Comparison of ENCODE assay signal across 21 cellular contexts in genomic region chr3:72317491-72317890, GRCh38.
A peak's percentile ranks its signal among the peaks of the same experiment; 100 is the strongest.
DNase-seq lines count a peak whose midpoint lies in the region; ATAC-seq, FAIRE-seq and TF ChIP-seq lines count a peak whose summit lies in the region.
"Had no signal": no experiment of that assay in that cellular context is flagged by ENCODE, and none has a peak within 500 bp of the region (broad histone marks: within the 10 kb centered on the region; RNA-seq: fewer than 3 reads in every experiment).

No MANE protein-coding gene starts in this region.

- no peak overlapping the region for H3K4me3 ChIP-seq in K562
- H3K4me3 ChIP-seq: coronary artery, MG63, neural progenitor cell, SJCRH30 had no signal

- peaks cover 3% of the 10 kb centered on the region for H3K27me3 Mint-ChIP-seq in osteocyte (ENCODE audit: unreplicated experiment)
- H3K27me3 Mint-ChIP-seq: activated B cell treated with CpG ODN at 0.5 μM for 24 hours had no signal

- no peak overlapping the region for H3K27ac ChIP-seq in K562 (ENCODE audit: extremely low read depth, low read depth, low read length)
- H3K27ac ChIP-seq: foreskin keratinocyte, neural progenitor cell, SJCRH30 had no signal

- WGBS in K562 (ENCODE audit: insufficient coverage, low coverage, missing lambda C conversion rate), result 76% methylated on average over 6 of the region's 7 CpGs

- peaks cover 44% of the 10 kb centered on the region for H3K4me1 Mint-ChIP-seq in osteocyte (ENCODE audit: unreplicated experiment)

- H3K36me3 ChIP-seq in K562 (ENCODE audit: control insufficient read depth, insufficient read depth, low read length), result no peaks in the 10 kb centered on the region
- H3K36me3 ChIP-seq: MG63, neural progenitor cell, SJCRH30 had no signal

- H3K36me3 Mint-ChIP-seq in osteocyte (ENCODE audit: unreplicated experiment), result no peaks in the 10 kb centered on the region
- H3K36me3 Mint-ChIP-seq: neural progenitor cell had no signal

- intact Hi-C loops in K562 (cut with micrococcal nuclease) (no loop called here), left ventricle myocardium superior (cut with micrococcal nuclease) (no loop called here)

- peak overlapping the region in 1 of 2 experiments; percentile 46; a peak in 1 of 4 replicates for H3K9ac ChIP-seq in K562 (ENCODE audit: insufficient read depth in 1 of 2, low read depth in 2 of 2, low read length in 2 of 2)
- H3K9ac ChIP-seq: neural progenitor cell had no signal

- CTCF ChIA-PET in K562 (lab: Yijun Ruan, JAX; ENCODE audit: low intra/inter-chr PET ratio), result no interaction called here

- FAIRE-seq in K562 (lab: Jason Lieb, UNC), result no peak

- no peaks in the 10 kb centered on the region for H3K27me3 ChIP-seq in K562 (ENCODE audit: control insufficient read depth in 2 of 2, insufficient read depth in 2 of 2, low read length in 2 of 2)
- H3K27me3 ChIP-seq: MG63, neural progenitor cell, SJCRH30 had no signal

- no peak for TF ChIP-seq POLR2A in K562 (conservative IDR thresholded peaks at IDR 0.05)

- DNase-seq in EH (ENCODE audit: low read depth) (peak; percentile 68), K562 (ENCODE audit: extremely low read depth in 1 of 4, low spot score in 3 of 4) (no peak), left ventricle myocardium superior (no peak), osteocyte (ENCODE audit: extremely low spot score, unreplicated experiment) (no peak), cortex of kidney (lab: John Stamatoyannopoulos, UW) (no peak)
- DNase-seq: activated B cell treated with CpG ODN at 0.5 μM for 24 hours; activated CD8-positive, alpha-beta T cell treated with anti-CD3 and anti-CD28 coated beads, Interleukin-2, amount 10 ng/mL, durations not matched to agents 7 days and 5 days; activated T-cell treated with anti-CD3 and anti-CD28 coated beads, Interleukin-2, amount 50 U/mL, for 4 hours; foreskin keratinocyte; H7; MG63; NCI-H1436; NCI-H2171 treated with DMSO at 0.1 percent for 48 hours; SJCRH30; stimulated activated CD4-positive, alpha-beta T cell treated with anti-CD3 and anti-CD28 coated beads, Interleukin-15, amount 100 ng/mL, for 24 hours; T-helper 2 cell had no signal

- POLR2A ChIA-PET in K562 (lab: Yijun Ruan, JAX), result interaction anchor here (1.6 to 2.6 kb wide), 2 partner anchors 10 to 19 kb away, joined by 6 to 13 read pairs; no protein-coding TSS in a partner anchor

- no TSS peak for BruUV-seq in K562 (replicated peaks; lab: Mats Ljungman, UMichigan)

- H3K79me2 ChIP-seq in K562 (ENCODE audit: control insufficient read depth, insufficient read depth, low read length), result no peaks in the 10 kb centered on the region

- H4K20me1 ChIP-seq in K562 (replicated peaks; ENCODE audit: control insufficient read depth, insufficient read depth, low read length), result no peaks in the 10 kb centered on the region

- H3K4me1 ChIP-seq in K562 (replicated peaks in 1 of 2; ENCODE audit: control insufficient read depth in 2 of 2, insufficient read depth in 2 of 2, low read length in 2 of 2), result peaks cover 32 to 42% of the 10 kb centered on the region in 2 experiments
- H3K4me1 ChIP-seq: foreskin keratinocyte, neural progenitor cell had no signal

- H3K27ac Mint-ChIP-seq in osteocyte (ENCODE audit: unreplicated experiment), result peak overlapping the region; percentile 79
- H3K27ac Mint-ChIP-seq: activated B cell treated with CpG ODN at 0.5 μM for 24 hours; activated CD8-positive, alpha-beta T cell treated with anti-CD3 and anti-CD28 coated beads, Interleukin-2, amount 10 ng/mL, durations not matched to agents 7 days and 5 days; activated naive CD4-positive, alpha-beta T cell treated with anti-CD3 and anti-CD28 coated beads, Interleukin-2, amount 50 U/mL, for 72 hours had no signal

- H3K9me3 Mint-ChIP-seq in osteocyte (ENCODE audit: unreplicated experiment), result no peaks in the 10 kb centered on the region
- H3K9me3 Mint-ChIP-seq: activated B cell treated with CpG ODN at 0.5 μM for 24 hours; activated T-cell treated with anti-CD3 and anti-CD28 coated beads, Interleukin-2, amount 50 U/mL, for 4 hours; neural progenitor cell had no signal

- H3K4me2 ChIP-seq in K562 (ENCODE audit: insufficient read depth, low read length), result no peak overlapping the region
- H3K4me2 ChIP-seq: neural progenitor cell had no signal

- H3K9me1 ChIP-seq in K562 (ENCODE audit: control insufficient read depth, insufficient read depth, low read length), result no peaks in the 10 kb centered on the region

- in situ Hi-C loops in K562 (cut with MboI), result no loop called here

- TF ChIP-seq EP300 in K562 (IDR thresholded peaks at IDR 0.05; ENCODE audit: low read length), result no peak

- H3K9me3 ChIP-seq in K562 (replicated peaks; ENCODE audit: control insufficient read depth, insufficient read depth, low read depth, low read length), result no peaks in the 10 kb centered on the region
- H3K9me3 ChIP-seq: MG63, SJCRH30 had no signal

- no peak for TF ChIP-seq CTCF in K562 (IDR thresholded peaks at IDR 0.05 in 2 of 3, conservative IDR thresholded peaks at IDR 0.05 in 1 of 3; ENCODE audit: insufficient read depth in 2 of 3, low read depth in 1 of 3, low read length in 3 of 3)
- no peak for TF ChIP-seq CTCF in osteocyte (IDR thresholded peaks at IDR 0.05)

- H3K4me3 Mint-ChIP-seq in osteocyte (ENCODE audit: unreplicated experiment), result no peak overlapping the region
- H3K4me3 Mint-ChIP-seq: activated B cell treated with CpG ODN at 0.5 μM for 24 hours; activated CD8-positive, alpha-beta T cell treated with anti-CD3 and anti-CD28 coated beads, Interleukin-2, amount 10 ng/mL, durations not matched to agents 7 days and 5 days; activated T-cell treated with anti-CD3 and anti-CD28 coated beads, Interleukin-2, amount 50 U/mL, for 4 hours had no signal

- ATAC-seq in K562 (no peak), left ventricle myocardium superior (peak; percentile 57), HG03135 (IDR thresholded peaks at IDR 0.05; ENCODE audit: unreplicated experiment) (no peak), HG02870 (IDR thresholded peaks at IDR 0.05; ENCODE audit: unreplicated experiment) (no peak)
- ATAC-seq: activated CD8-positive, alpha-beta T cell treated with anti-CD3 and anti-CD28 coated beads, Interleukin-2, amount 10 ng/mL, durations not matched to agents 7 days and 5 days; activated naive CD4-positive, alpha-beta T cell treated with anti-CD3 and anti-CD28 coated beads, Interleukin-2, amount 50 U/mL, for 72 hours; activated T-cell treated with anti-CD3 and anti-CD28 coated beads, Interleukin-2, amount 50 U/mL, for 4 hours; foreskin keratinocyte had no signal

- TF ChIP-seq RAD21 in K562 (CRISPR knock-in tag; conservative IDR thresholded peaks at IDR 0.05 in 1 of 2, IDR thresholded peaks at IDR 0.05 in 1 of 2), result no peak

- no peak overlapping the region for H2AFZ ChIP-seq in K562 (ENCODE audit: low read depth, low read length)
- H2AFZ ChIP-seq: neural progenitor cell had no signal

TF ChIP-seq in K562, 482 proteins besides CTCF, POLR2A, EP300 and RAD21 (continues in another document):
- no peak for TF ChIP-seq RAD51 (IDR thresholded peaks at IDR 0.05; ENCODE audit: borderline replicate concordance, low read depth)
